ENCODE assay signal across 14 cellular contexts in the genomic region with DNA sequence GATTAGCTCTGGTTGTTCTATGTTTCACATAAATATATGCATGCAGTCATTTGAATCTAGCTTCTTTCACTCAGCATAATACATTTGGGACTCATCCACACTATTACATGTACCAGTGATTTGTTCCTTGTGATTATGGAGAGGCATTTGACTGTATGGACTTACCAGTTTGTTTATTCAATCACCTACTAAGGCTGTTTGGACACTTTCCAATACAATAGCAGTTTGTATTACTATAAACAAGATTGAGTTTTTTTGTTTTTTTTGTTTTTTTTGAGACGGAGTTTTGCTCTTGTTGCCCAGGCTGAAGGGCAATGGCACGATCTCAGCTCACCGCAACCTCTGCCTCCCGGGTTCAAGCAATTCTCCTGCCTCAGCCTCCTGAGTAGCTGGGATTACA.
"Had no signal": no experiment of that assay in that cellular context is flagged by ENCODE, and none has a peak within 500 bp of the region (broad histone marks: within the 10 kb centered on the region; RNA-seq: fewer than 3 reads in every experiment).

No MANE protein-coding gene starts in this region.

- H3K27ac Mint-ChIP-seq: activated naive CD4-positive, alpha-beta T cell treated with anti-CD3 and anti-CD28 coated beads for 36 hours; activated naive CD8-positive, alpha-beta T cell treated with anti-CD3 and anti-CD28 coated beads, Interleukin-2, amount 50 U/mL, for 24 hours; activated T-helper 17 cell treated with anti-CD3 and anti-CD28 coated beads, Interleukin-2, amount 50 U/mL, for 72 hours; dendritic cell treated with granulocyte-macrophage colony-stimulating factor and Interleukin-4, amounts not matched to agents 40 ng/mL and 50 ng/mL, for 4 days; stimulated activated naive B cell treated with anti-CD40 and anti-IgM and Interleukin-4, amounts not matched to agents 10 μg/mL and 1 μg/mL and 100 μg/mL, for 72 hours had no signal

- H3K9me3 Mint-ChIP-seq: activated naive CD4-positive, alpha-beta T cell treated with anti-CD3 and anti-CD28 coated beads for 36 hours; activated naive CD8-positive, alpha-beta T cell treated with anti-CD3 and anti-CD28 coated beads, Interleukin-2, amount 50 U/mL, for 24 hours; activated T-helper 17 cell treated with anti-CD3 and anti-CD28 coated beads, Interleukin-2, amount 50 U/mL, for 72 hours; dendritic cell treated with granulocyte-macrophage colony-stimulating factor and Interleukin-4, amounts not matched to agents 40 ng/mL and 50 ng/mL, for 4 days; stimulated activated naive B cell treated with anti-CD40 and anti-IgM and Interleukin-4, amounts not matched to agents 10 μg/mL and 1 μg/mL and 100 μg/mL, for 72 hours had no signal

- H3K27me3 ChIP-seq: ascending aorta, gastrocnemius medialis, heart left ventricle, transverse colon, vagina had no signal

- H3K4me1 ChIP-seq: parathyroid adenoma had no signal

- H3K27me3 Mint-ChIP-seq: dendritic cell treated with granulocyte-macrophage colony-stimulating factor and Interleukin-4, amounts not matched to agents 40 ng/mL and 50 ng/mL, for 4 days; stimulated activated naive B cell treated with anti-CD40 and anti-IgM and Interleukin-4, amounts not matched to agents 10 μg/mL and 1 μg/mL and 100 μg/mL, for 72 hours had no signal

- H3K4me3 ChIP-seq: ascending aorta, gastrocnemius medialis, heart left ventricle, transverse colon, vagina had no signal

- H3K36me3 Mint-ChIP-seq: stimulated activated naive B cell treated with anti-CD40 and anti-IgM and Interleukin-4, amounts not matched to agents 10 μg/mL and 1 μg/mL and 100 μg/mL, for 72 hours had no signal

- H2AFZ ChIP-seq: parathyroid adenoma had no signal

- H3K27ac ChIP-seq: heart left ventricle, parathyroid adenoma, transverse colon, vagina had no signal

- H3K36me3 ChIP-seq: ascending aorta, gastrocnemius medialis, heart left ventricle, transverse colon, vagina had no signal

- ATAC-seq: activated naive CD8-positive, alpha-beta T cell treated with anti-CD3 and anti-CD28 coated beads, Interleukin-2, amount 50 U/mL, for 24 hours; activated T-helper 17 cell treated with anti-CD3 and anti-CD28 coated beads, Interleukin-2, amount 50 U/mL, for 72 hours; stimulated activated naive B cell treated with anti-CD40 and anti-IgM and Interleukin-4, amounts not matched to agents 10 μg/mL and 1 μg/mL and 100 μg/mL, for 72 hours had no signal

- H3K4me1 Mint-ChIP-seq: activated T-helper 17 cell treated with anti-CD3 and anti-CD28 coated beads, Interleukin-2, amount 50 U/mL, for 72 hours; stimulated activated naive B cell treated with anti-CD40 and anti-IgM and Interleukin-4, amounts not matched to agents 10 μg/mL and 1 μg/mL and 100 μg/mL, for 72 hours had no signal

- H3K4me3 Mint-ChIP-seq: activated naive CD4-positive, alpha-beta T cell treated with anti-CD3 and anti-CD28 coated beads for 36 hours; activated naive CD8-positive, alpha-beta T cell treated with anti-CD3 and anti-CD28 coated beads, Interleukin-2, amount 50 U/mL, for 24 hours; activated T-helper 17 cell treated with anti-CD3 and anti-CD28 coated beads, Interleukin-2, amount 50 U/mL, for 72 hours; dendritic cell treated with granulocyte-macrophage colony-stimulating factor and Interleukin-4, amounts not matched to agents 40 ng/mL and 50 ng/mL, for 4 days; stimulated activated naive B cell treated with anti-CD40 and anti-IgM and Interleukin-4, amounts not matched to agents 10 μg/mL and 1 μg/mL and 100 μg/mL, for 72 hours had no signal

- H3K9me3 ChIP-seq: ascending aorta, gastrocnemius medialis, heart left ventricle, transverse colon, vagina had no signal

- H3K9ac ChIP-seq: parathyroid adenoma had no signal

- DNase-seq: activated naive CD4-positive, alpha-beta T cell treated with anti-CD3 and anti-CD28 coated beads for 36 hours; activated naive CD8-positive, alpha-beta T cell treated with anti-CD3 and anti-CD28 coated beads, Interleukin-2, amount 50 U/mL, for 24 hours; activated T-cell treated with anti-CD3 and anti-CD28 coated beads for 4 hours; gastrocnemius medialis; heart left ventricle; stimulated activated CD4-positive, alpha-beta T cell treated with anti-CD3 and anti-CD28 coated beads, Interleukin-2, amount 100 ng/mL, for 48 hours; stimulated activated naive B cell treated with anti-CD40 and anti-IgM and Interleukin-4, amounts not matched to agents 10 μg/mL and 1 μg/mL and 100 μg/mL, for 72 hours; T-helper 2 cell; transverse colon had no signal
